In genomic region chr20:62818592-62819493, GRCh38 we compare ENCODE assay signal across 8 cellular contexts. TPM values are rescaled to one million over a fixed set of nuclear protein-coding genes. Genes with fewer than 3 reads are reported as not detected.
A peak's percentile ranks its signal among the peaks of the same experiment; 100 is the strongest.
DNase-seq lines count a peak whose midpoint lies in the region; ATAC-seq, FAIRE-seq and TF ChIP-seq lines count a peak whose summit lies in the region.

No MANE protein-coding gene starts in this region.

- DNase-seq in HT1080 (ENCODE audit: low read depth) (peak; percentile 49), adipocyte (ENCODE audit: low read depth) (peak; percentile 73), heart right ventricle (peak; percentile 74 to 82), stomach (peak; percentile 81), NOMO-1 (lab: John Stamatoyannopoulos, UW; ENCODE audit: unreplicated experiment in 2 of 2) (no peak), GM12892 (ENCODE audit: insufficient read length) (no peak), middle frontal gyrus (ENCODE audit: extremely low spot score, low spot score) (no peak), Karpas-422 (no peak)

- TF ChIP-seq POLR2A in stomach (IDR thresholded peaks at IDR 0.05), result no peak
- TF ChIP-seq POLR2A in GM12892 (IDR thresholded peaks at IDR 0.05; ENCODE audit: low read depth, low read length), result no peak

- H3K4me3 ChIP-seq in adipocyte (ENCODE audit: low read length) (no peak overlapping the region), heart right ventricle (peak overlapping the region in 5 of 10 donors; percentile 6 to 48 (median 34)), stomach (peak overlapping the region in 1 of 4 donors; percentile 0), Karpas-422 (ENCODE audit: low read length) (no peak overlapping the region)

- peaks cover 9% of the 10 kb centered on the region; the same call in 1 of the 2 replicates for H4K20me1 ChIP-seq in Karpas-422 (ENCODE audit: insufficient read depth, low read depth, low read length)

- no peak for TF ChIP-seq EP300 in stomach (IDR thresholded peaks at IDR 0.05)

- H3K27ac ChIP-seq in heart right ventricle (peak overlapping the region in 8 of 10 donors; percentile 2 to 76 (median 60)), stomach (peak overlapping the region in 2 of 5 donors; percentile 53 to 58), Karpas-422 (ENCODE audit: low read length) (no peak overlapping the region)

- H3K79me2 ChIP-seq in Karpas-422 (ENCODE audit: low read length), result no peaks in the 10 kb centered on the region

- H3K4me1 ChIP-seq in adipocyte (ENCODE audit: control insufficient read depth, insufficient read depth, low read length) (peaks cover 37% of the 10 kb centered on the region), heart right ventricle (peaks cover 20 to 58% (median 42%) of the 10 kb centered on the region in 9 donors), stomach (peaks cover 33 to 66% (median 57%) of the 10 kb centered on the region in 4 donors), Karpas-422 (ENCODE audit: low read length) (peaks cover 13% of the 10 kb centered on the region)

- no peak for FAIRE-seq in GM12892 (lab: Jason Lieb, UNC)

- peak; percentile 42 to 77 (median 58) for ATAC-seq in heart right ventricle

- H3K9me3 ChIP-seq in adipocyte (ENCODE audit: control insufficient read depth, low read length), result no peaks in the 10 kb centered on the region
- H3K9me3 ChIP-seq in heart right ventricle, result no peaks in the 10 kb centered on the region
- no peaks in the 10 kb centered on the region for H3K9me3 ChIP-seq in stomach
- no peaks in the 10 kb centered on the region for H3K9me3 ChIP-seq in Karpas-422 (ENCODE audit: low read length)

- no peak overlapping the region for H3K9ac ChIP-seq in adipocyte (ENCODE audit: low read length)
- H3K9ac ChIP-seq in Karpas-422 (ENCODE audit: low read length), result no peak overlapping the region

- no peak for TF ChIP-seq CTCF in heart right ventricle (IDR thresholded peaks at IDR 0.05)
- TF ChIP-seq CTCF in stomach (IDR thresholded peaks at IDR 0.05), result no peak

- intact Hi-C loops in heart right ventricle (cut with DNase I) (no loop called here), stomach (cut with DNase I; ENCODE audit: low total_unique reads) (no loop called here)

- WGBS in heart right ventricle, 2 donors, result 15 to 19% methylated on average over 25 of the region's 25 CpGs
- 6 to 15% (median 12%) methylated on average over 11 to 25 of the region's 25 CpGs for WGBS in stomach, 5 donors

- H3K9me2 ChIP-seq in Karpas-422 (replicated peaks; ENCODE audit: insufficient read depth, low read length), result no peaks in the 10 kb centered on the region

- no peak overlapping the region for H3K4me2 ChIP-seq in Karpas-422 (ENCODE audit: low read depth, low read length, poor library complexity, severe bottlenecking)

- H2AFZ ChIP-seq in Karpas-422 (ENCODE audit: low read length), result no peak overlapping the region

- H3K27me3 ChIP-seq in adipocyte (replicated peaks; ENCODE audit: control insufficient read depth, insufficient read depth, low read length), result no peaks in the 10 kb centered on the region
- H3K27me3 ChIP-seq in heart right ventricle, result peaks cover 20 to 55% (median 37%) of the 10 kb centered on the region in 7 donors
- peaks cover 22 to 70% (median 48%) of the 10 kb centered on the region in 3 donors for H3K27me3 ChIP-seq in stomach
- no peaks in the 10 kb centered on the region for H3K27me3 ChIP-seq in Karpas-422 (ENCODE audit: low read length)

- H3K36me3 ChIP-seq in adipocyte (ENCODE audit: control insufficient read depth, insufficient read depth, low read length, severe bottlenecking) (peaks cover under 1% of the 10 kb centered on the region), heart right ventricle (peaks cover 0 to 5% (median 0%) of the 10 kb centered on the region in 9 donors), stomach (peaks cover 1 to 4% (median 2%) of the 10 kb centered on the region in 4 donors), Karpas-422 (ENCODE audit: insufficient read depth, low read length) (no peaks in the 10 kb centered on the region)

RNA-seq across cellular contexts. Expression of gene COL9A3, which starts 2.0 kb away (rescaled TPM):
- 0.08 and 0.84 TPM in 2 replicates for total RNA-seq in HT1080 (2014; rRNA removed; shearing (Covaris generic))
- 0.11 TPM in 1 of 2 replicates, not detected in the other for polyA plus RNA-seq in HT1080 (2015; cell fraction: cytosol; rRNA removed)
- polyA plus RNA-seq in HT1080 (2015; cell fraction: nucleus; rRNA removed), result 0.51 and 1.0 TPM in 2 replicates
- total RNA-seq in heart right ventricle (1 to 10 TPM in 8 of 10 donors, under 1 TPM in 2; 0.45 to 3.6 (median 1.8) TPM), stomach (10 to 100 TPM in 1 of 5 donors, 1 to 10 TPM in 1, not detected in 3; 2.3 to 18.2 TPM)
- polyA plus RNA-seq in heart right ventricle (10 to 100 TPM in 1 of 2 donors, 1 to 10 TPM in 1; 4.5 to 15.2 TPM), stomach (1 to 10 TPM; 2.4 to 5.2 (median 3.9) TPM)
- 0.66 TPM for polyA plus RNA-seq in GM12892 (2012; ENCODE audit: missing spikeins)
- total RNA-seq in Karpas-422 (2014; rRNA removed; shearing (Covaris generic); ENCODE audit: low replicate concordance), result 41.2 and 87.5 TPM in 2 replicates

RNA-seq across cellular contexts. Expression of gene OGFR, which starts 14.2 kb away (rescaled TPM):
- 86.7 and 95.5 TPM in 2 replicates for total RNA-seq in HT1080 (2014; rRNA removed; shearing (Covaris generic))
- 40.1 and 41.6 TPM in 2 replicates for polyA plus RNA-seq in HT1080 (2015; cell fraction: cytosol; rRNA removed)
- polyA plus RNA-seq in HT1080 (2015; cell fraction: nucleus; rRNA removed), result 52.5 and 55.9 TPM in 2 replicates
- total RNA-seq in heart right ventricle (10 to 100 TPM; 13.0 to 37.5 (median 16.8) TPM), stomach (10 to 100 TPM; 20.1 to 75.3 (median 43.2) TPM)
- polyA plus RNA-seq in heart right ventricle (10 to 100 TPM; 17.7 to 34.5 TPM), stomach (10 to 100 TPM; 31.9 to 51.9 (median 41.5) TPM)
- 11.1 TPM for polyA plus RNA-seq in GM12892 (2012; ENCODE audit: missing spikeins)
- total RNA-seq in Karpas-422 (2014; rRNA removed; shearing (Covaris generic); ENCODE audit: low replicate concordance), result 23.8 and 99.0 TPM in 2 replicates

RNA-seq across cellular contexts. Expression of gene MRGBP, which starts 22.6 kb away (rescaled TPM):
- total RNA-seq in HT1080 (2014; rRNA removed; shearing (Covaris generic)), result 42.5 and 47.8 TPM in 2 replicates
- polyA plus RNA-seq in HT1080 (2015; cell fraction: cytosol; rRNA removed), result 29.0 TPM in 2 replicates
- polyA plus RNA-seq in HT1080 (2015; cell fraction: nucleus; rRNA removed), result 17.3 and 19.4 TPM in 2 replicates
- total RNA-seq in heart right ventricle (1 to 10 TPM; 6.8 to 10.0 (median 8.1) TPM), stomach (10 to 100 TPM in 4 of 5 donors, 1 to 10 TPM in 1; 5.4 to 17.9 (median 10.5) TPM)
- polyA plus RNA-seq in heart right ventricle (10 to 100 TPM in 1 of 2 donors, 1 to 10 TPM in 1; 6.5 to 10.8 TPM), stomach (10 to 100 TPM in 1 of 3 donors, 1 to 10 TPM in 2; 6.6 to 10.7 (median 8.1) TPM)
- 9.6 TPM for polyA plus RNA-seq in GM12892 (2012; ENCODE audit: missing spikeins)
- total RNA-seq in Karpas-422 (2014; rRNA removed; shearing (Covaris generic); ENCODE audit: low replicate concordance), result 17.9 and 31.9 TPM in 2 replicates

RNA-seq across cellular contexts. Expression of gene TCFL5, which starts 42.8 kb away (rescaled TPM):
- total RNA-seq in HT1080 (2014; rRNA removed; shearing (Covaris generic)), result 9.6 and 14.3 TPM in 2 replicates
- 13.9 and 16.3 TPM in 2 replicates for polyA plus RNA-seq in HT1080 (2015; cell fraction: cytosol; rRNA removed)
- 10.1 and 12.6 TPM in 2 replicates for polyA plus RNA-seq in HT1080 (2015; cell fraction: nucleus; rRNA removed)
- total RNA-seq in heart right ventricle (1 to 10 TPM; 3.5 to 8.3 (median 6.5) TPM), stomach (10 to 100 TPM in 2 of 5 donors, 1 to 10 TPM in 3; 3.0 to 29.5 (median 9.5) TPM)
- polyA plus RNA-seq in heart right ventricle (1 to 10 TPM; 2.5 to 3.4 TPM), stomach (1 to 10 TPM; 4.8 to 5.7 (median 5.0) TPM)
- polyA plus RNA-seq in GM12892 (2012; ENCODE audit: missing spikeins), result 6.3 TPM
- 11.3 and 11.5 TPM in 2 replicates for total RNA-seq in Karpas-422 (2014; rRNA removed; shearing (Covaris generic); ENCODE audit: low replicate concordance)

Comparison
In these comparisons a context has a peak if more than half of its experiments do, and no peak if none do; other contexts are left out.
1. DNase-seq: peak in HT1080 (single experiment), adipocyte (single experiment), heart right ventricle (2 of 2) and stomach (single experiment); none in NOMO-1 (0 of 2), GM12892 (single experiment), middle frontal gyrus (single experiment) and Karpas-422 (single experiment).